In the genomic region with DNA sequence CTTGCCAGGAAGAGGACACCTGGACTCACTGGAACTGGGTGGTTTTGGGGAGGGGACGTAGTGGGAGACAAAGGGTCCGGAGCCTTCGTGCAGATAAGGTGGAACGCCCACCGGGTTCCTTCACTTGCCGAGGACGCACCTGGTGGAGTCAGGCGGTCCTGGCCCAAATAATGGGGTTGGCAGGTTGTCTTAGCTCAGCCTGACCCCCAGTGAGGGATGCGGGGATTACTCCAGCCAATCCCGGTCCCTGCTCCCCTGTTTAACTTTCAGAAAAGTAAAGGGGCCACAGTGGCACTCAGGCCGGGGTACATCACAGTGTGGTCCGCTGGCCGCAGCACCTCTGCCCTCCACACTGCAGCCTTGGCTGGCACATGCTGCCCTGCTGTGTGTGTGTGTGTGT, we compare ENCODE assay signal across 2 cellular contexts.
TF ChIP-seq lines count a peak whose summit lies in the region.

No MANE protein-coding gene starts in this region.

TF ChIP-seq in GM23338, 12 proteins besides CTCF, POLR2A, EP300 and RAD21 (continues in another document):
- no peak for TF ChIP-seq CREB1 (CRISPR knock-in tag; IDR thresholded peaks at IDR 0.05; ENCODE audit: low read depth)
- TF ChIP-seq NANOG (IDR thresholded peaks at IDR 0.05; ENCODE audit: borderline replicate concordance), result no peak
- TF ChIP-seq ZNF331 (CRISPR knock-in tag; IDR thresholded peaks at IDR 0.05; ENCODE audit: low read depth), result no peak
- no peak for TF ChIP-seq EZH2phosphoT487 (IDR thresholded peaks at IDR 0.05; ENCODE audit: unreplicated experiment)
- TF ChIP-seq POLR2AphosphoS5 (IDR thresholded peaks at IDR 0.05; ENCODE audit: low read depth), result no peak
- no peak for TF ChIP-seq STAT1 (IDR thresholded peaks at IDR 0.05; ENCODE audit: unreplicated experiment)
- TF ChIP-seq, protein P1, sequence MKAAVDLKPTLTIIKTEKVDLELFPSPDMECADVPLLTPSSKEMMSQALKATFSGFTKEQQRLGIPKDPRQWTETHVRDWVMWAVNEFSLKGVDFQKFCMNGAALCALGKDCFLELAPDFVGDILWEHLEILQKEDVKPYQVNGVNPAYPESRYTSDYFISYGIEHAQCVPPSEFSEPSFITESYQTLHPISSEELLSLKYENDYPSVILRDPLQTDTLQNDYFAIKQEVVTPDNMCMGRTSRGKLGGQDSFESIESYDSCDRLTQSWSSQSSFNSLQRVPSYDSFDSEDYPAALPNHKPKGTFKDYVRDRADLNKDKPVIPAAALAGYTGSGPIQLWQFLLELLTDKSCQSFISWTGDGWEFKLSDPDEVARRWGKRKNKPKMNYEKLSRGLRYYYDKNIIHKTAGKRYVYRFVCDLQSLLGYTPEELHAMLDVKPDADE (IDR thresholded peaks at IDR 0.05), result no peak
- no peak for TF ChIP-seq JUNB (IDR thresholded peaks at IDR 0.05; ENCODE audit: unreplicated experiment)
- TF ChIP-seq, protein P2, sequence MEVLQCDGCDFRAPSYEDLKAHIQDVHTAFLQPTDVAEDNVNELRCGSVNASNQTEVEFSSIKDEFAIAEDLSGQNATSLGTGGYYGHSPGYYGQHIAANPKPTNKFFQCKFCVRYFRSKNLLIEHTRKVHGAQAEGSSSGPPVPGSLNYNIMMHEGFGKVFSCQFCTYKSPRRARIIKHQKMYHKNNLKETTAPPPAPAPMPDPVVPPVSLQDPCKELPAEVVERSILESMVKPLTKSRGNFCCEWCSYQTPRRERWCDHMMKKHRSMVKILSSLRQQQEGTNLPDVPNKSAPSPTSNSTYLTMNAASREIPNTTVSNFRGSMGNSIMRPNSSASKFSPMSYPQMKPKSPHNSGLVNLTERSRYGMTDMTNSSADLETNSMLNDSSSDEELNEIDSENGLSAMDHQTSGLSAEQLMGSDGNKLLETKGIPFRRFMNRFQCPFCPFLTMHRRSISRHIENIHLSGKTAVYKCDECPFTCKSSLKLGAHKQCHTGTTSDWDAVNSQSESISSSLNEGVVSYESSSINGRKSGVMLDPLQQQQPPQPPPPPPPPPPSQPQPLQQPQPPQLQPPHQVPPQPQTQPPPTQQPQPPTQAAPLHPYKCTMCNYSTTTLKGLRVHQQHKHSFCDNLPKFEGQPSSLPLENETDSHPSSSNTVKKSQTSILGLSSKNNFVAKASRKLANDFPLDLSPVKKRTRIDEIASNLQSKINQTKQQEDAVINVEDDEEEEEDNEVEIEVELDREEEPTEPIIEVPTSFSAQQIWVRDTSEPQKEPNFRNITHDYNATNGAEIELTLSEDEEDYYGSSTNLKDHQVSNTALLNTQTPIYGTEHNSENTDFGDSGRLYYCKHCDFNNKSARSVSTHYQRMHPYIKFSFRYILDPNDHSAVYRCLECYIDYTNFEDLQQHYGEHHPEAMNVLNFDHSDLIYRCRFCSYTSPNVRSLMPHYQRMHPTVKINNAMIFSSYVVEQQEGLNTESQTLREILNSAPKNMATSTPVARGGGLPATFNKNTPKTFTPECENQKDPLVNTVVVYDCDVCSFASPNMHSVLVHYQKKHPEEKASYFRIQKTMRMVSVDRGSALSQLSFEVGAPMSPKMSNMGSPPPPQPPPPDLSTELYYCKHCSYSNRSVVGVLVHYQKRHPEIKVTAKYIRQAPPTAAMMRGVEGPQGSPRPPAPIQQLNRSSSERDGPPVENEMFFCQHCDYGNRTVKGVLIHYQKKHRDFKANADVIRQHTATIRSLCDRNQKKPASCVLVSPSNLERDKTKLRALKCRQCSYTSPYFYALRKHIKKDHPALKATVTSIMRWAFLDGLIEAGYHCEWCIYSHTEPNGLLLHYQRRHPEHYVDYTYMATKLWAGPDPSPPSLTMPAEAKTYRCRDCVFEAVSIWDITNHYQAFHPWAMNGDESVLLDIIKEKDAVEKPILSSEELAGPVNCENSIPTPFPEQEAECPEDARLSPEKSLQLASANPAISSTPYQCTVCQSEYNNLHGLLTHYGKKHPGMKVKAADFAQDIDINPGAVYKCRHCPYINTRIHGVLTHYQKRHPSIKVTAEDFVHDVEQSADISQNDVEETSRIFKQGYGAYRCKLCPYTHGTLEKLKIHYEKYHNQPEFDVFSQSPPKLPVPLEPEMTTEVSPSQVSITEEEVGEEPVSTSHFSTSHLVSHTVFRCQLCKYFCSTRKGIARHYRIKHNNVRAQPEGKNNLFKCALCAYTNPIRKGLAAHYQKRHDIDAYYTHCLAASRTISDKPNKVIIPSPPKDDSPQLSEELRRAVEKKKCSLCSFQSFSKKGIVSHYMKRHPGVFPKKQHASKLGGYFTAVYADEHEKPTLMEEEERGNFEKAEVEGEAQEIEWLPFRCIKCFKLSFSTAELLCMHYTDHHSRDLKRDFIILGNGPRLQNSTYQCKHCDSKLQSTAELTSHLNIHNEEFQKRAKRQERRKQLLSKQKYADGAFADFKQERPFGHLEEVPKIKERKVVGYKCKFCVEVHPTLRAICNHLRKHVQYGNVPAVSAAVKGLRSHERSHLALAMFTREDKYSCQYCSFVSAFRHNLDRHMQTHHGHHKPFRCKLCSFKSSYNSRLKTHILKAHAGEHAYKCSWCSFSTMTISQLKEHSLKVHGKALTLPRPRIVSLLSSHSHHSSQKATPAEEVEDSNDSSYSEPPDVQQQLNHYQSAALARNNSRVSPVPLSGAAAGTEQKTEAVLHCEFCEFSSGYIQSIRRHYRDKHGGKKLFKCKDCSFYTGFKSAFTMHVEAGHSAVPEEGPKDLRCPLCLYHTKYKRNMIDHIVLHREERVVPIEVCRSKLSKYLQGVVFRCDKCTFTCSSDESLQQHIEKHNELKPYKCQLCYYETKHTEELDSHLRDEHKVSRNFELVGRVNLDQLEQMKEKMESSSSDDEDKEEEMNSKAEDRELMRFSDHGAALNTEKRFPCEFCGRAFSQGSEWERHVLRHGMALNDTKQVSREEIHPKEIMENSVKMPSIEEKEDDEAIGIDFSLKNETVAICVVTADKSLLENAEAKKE (CRISPR knock-in tag; IDR thresholded peaks at IDR 0.05), result no peak
- no peak for TF ChIP-seq EZH2 (IDR thresholded peaks at IDR 0.05; ENCODE audit: low read depth, unreplicated experiment)

TF ChIP-seq in HepG2, 621 proteins besides CTCF, POLR2A, EP300 and RAD21:
- peak; percentile 12; the same call in 1 of the 2 replicates for TF ChIP-seq STAG1 (CRISPR knock-in tag; IDR thresholded peaks at IDR 0.05)
- TF ChIP-seq U2AF2 (IDR thresholded peaks at IDR 0.05; ENCODE audit: low read depth, low read length), result no peak
TF ChIP-seq in HepG2: peak in this region for 1.
